Comparison of ENCODE assay signal across 22 cellular contexts in genomic region chr4:109554971-109555370, GRCh38.
"Had no signal": no experiment of that assay in that cellular context is flagged by ENCODE, and none has a peak within 500 bp of the region (broad histone marks: within the 10 kb centered on the region; RNA-seq: fewer than 3 reads in every experiment).

No MANE protein-coding gene starts in this region.

- H3K27ac ChIP-seq: dorsolateral prefrontal cortex, heart left ventricle, neutrophil, sigmoid colon, tibial artery, upper lobe of left lung, uterus had no signal

- H3K4me1 ChIP-seq: uterus had no signal

- H3K27me3 ChIP-seq: dorsolateral prefrontal cortex, heart left ventricle, sigmoid colon, tibial artery, upper lobe of left lung, uterus had no signal

- H3K4me3 Mint-ChIP-seq: stimulated activated naive CD8-positive, alpha-beta T cell treated with anti-CD3 and anti-CD28 coated beads, Interleukin-15, Interleukin-2, amounts not matched to agents 100 ng/mL and 50 ng/mL, for 24 hours had no signal

- FAIRE-seq: endometrium, frontal cortex, small intestine had no signal

- ATAC-seq: esophagus mucosa; heart left ventricle; left colon; left ventricle myocardium superior; naive thymus-derived CD4-positive, alpha-beta T cell had no signal

- H3K27ac Mint-ChIP-seq: stimulated activated naive CD8-positive, alpha-beta T cell treated with anti-CD3 and anti-CD28 coated beads, Interleukin-15, Interleukin-2, amounts not matched to agents 100 ng/mL and 50 ng/mL, for 24 hours had no signal

- H3K9me3 ChIP-seq: heart left ventricle, neutrophil, tibial artery, upper lobe of left lung, uterus had no signal

- H3K9me3 Mint-ChIP-seq: stimulated activated naive CD8-positive, alpha-beta T cell treated with anti-CD3 and anti-CD28 coated beads, Interleukin-15, Interleukin-2, amounts not matched to agents 100 ng/mL and 50 ng/mL, for 24 hours had no signal

- H3K27me3 Mint-ChIP-seq: naive thymus-derived CD4-positive, alpha-beta T cell; stimulated activated naive CD8-positive, alpha-beta T cell treated with anti-CD3 and anti-CD28 coated beads, Interleukin-15, Interleukin-2, amounts not matched to agents 100 ng/mL and 50 ng/mL, for 24 hours had no signal

- H3K36me3 ChIP-seq: neutrophil, sigmoid colon, upper lobe of left lung, uterus had no signal

- DNase-seq: cortex of kidney; dorsolateral prefrontal cortex; effector CD8-positive, alpha-beta T cell; heart left ventricle; hippocampal formation; left colon; left ventricle myocardium superior; mesendoderm; naive thymus-derived CD4-positive, alpha-beta T cell; posterior cingulate gyrus; sigmoid colon; small intestine; stimulated activated CD4-positive, alpha-beta T cell treated with anti-CD3 and anti-CD28 coated beads, Interleukin-12 subunit alpha, Interleukin-12 subunit beta, amount 100 ng/mL, for 4 hours; tibial artery; upper lobe of left lung; uterus had no signal

- H3K4me3 ChIP-seq: dorsolateral prefrontal cortex, heart left ventricle, lung, sigmoid colon, tibial artery, upper lobe of left lung, uterus had no signal
